ENCODE assay signal across 12 cellular contexts in the genomic region with DNA sequence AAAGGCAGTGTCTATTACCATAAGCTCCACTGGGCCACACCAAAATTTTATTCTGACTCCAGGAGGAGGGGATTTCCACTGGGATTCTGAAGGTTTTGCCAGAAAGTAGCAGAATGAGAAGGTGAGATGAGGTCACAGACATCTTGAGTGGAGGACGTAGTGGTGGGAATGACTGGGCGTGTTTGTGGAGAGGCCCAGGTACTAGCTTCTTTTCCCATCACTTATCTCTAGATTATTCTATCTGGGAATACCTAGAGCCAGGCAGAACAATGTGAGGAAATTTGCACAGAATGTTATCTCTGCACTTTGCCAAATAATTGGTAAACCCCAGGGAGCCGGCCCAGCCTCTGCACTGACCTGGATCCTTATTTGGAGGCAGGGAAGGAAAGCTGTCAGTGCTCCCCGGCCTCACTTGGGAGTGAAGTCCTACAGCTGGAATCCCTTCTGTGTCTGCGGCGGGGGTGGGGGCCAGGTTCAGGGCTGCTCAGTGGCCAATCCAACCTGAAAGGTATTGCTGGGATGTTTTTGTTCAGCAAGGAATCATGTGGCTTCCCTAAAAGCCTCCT.
"Had no signal": no experiment of that assay in that cellular context is flagged by ENCODE, and none has a peak within 500 bp of the region (broad histone marks: within the 10 kb centered on the region; RNA-seq: fewer than 3 reads in every experiment).

No MANE protein-coding gene starts in this region.

- ATAC-seq: activated CD4-positive, alpha-beta T cell treated with anti-CD3 and anti-CD28 coated beads for 36 hours; activated T-cell treated with anti-CD3 and anti-CD28 coated beads, Interleukin-2, amount 50 U/mL, for 4 hours; stimulated activated naive B cell treated with anti-CD40 and anti-IgM and Interleukin-4, amounts not matched to agents 10 μg/mL and 1 μg/mL and 100 μg/mL, for 72 hours had no signal

- H3K36me3 ChIP-seq: cardiac muscle cell, transverse colon had no signal

- H3K27ac Mint-ChIP-seq: activated CD4-positive, alpha-beta memory T cell treated with anti-CD3 and anti-CD28 coated beads for 36 hours; activated CD4-positive, alpha-beta T cell treated with anti-CD3 and anti-CD28 coated beads for 36 hours; nephron progenitor cell; stimulated activated naive B cell treated with anti-CD40 and anti-IgM and Interleukin-4, amounts not matched to agents 10 μg/mL and 1 μg/mL and 100 μg/mL, for 72 hours had no signal

- H3K4me3 ChIP-seq: cardiac muscle cell, transverse colon had no signal

- H3K9me3 Mint-ChIP-seq: activated CD4-positive, alpha-beta memory T cell treated with anti-CD3 and anti-CD28 coated beads for 36 hours had no signal

- H3K4me3 Mint-ChIP-seq: activated CD4-positive, alpha-beta memory T cell treated with anti-CD3 and anti-CD28 coated beads for 36 hours; activated CD4-positive, alpha-beta T cell treated with anti-CD3 and anti-CD28 coated beads for 36 hours; activated T-cell treated with anti-CD3 and anti-CD28 coated beads, Interleukin-2, amount 50 U/mL, for 4 hours; nephron progenitor cell; stimulated activated naive B cell treated with anti-CD40 and anti-IgM and Interleukin-4, amounts not matched to agents 10 μg/mL and 1 μg/mL and 100 μg/mL, for 72 hours had no signal

- H3K36me3 Mint-ChIP-seq: activated CD4-positive, alpha-beta memory T cell treated with anti-CD3 and anti-CD28 coated beads for 36 hours; stimulated activated naive B cell treated with anti-CD40 and anti-IgM and Interleukin-4, amounts not matched to agents 10 μg/mL and 1 μg/mL and 100 μg/mL, for 72 hours had no signal

- H3K4me1 Mint-ChIP-seq: activated CD4-positive, alpha-beta T cell treated with anti-CD3 and anti-CD28 coated beads for 36 hours; stimulated activated naive B cell treated with anti-CD40 and anti-IgM and Interleukin-4, amounts not matched to agents 10 μg/mL and 1 μg/mL and 100 μg/mL, for 72 hours had no signal

- DNase-seq: activated CD4-positive, alpha-beta memory T cell treated with anti-CD3 and anti-CD28 coated beads for 36 hours; activated CD4-positive, alpha-beta T cell treated with anti-CD3 and anti-CD28 coated beads for 36 hours; activated effector memory CD4-positive, alpha-beta T cell treated with Interleukin-2 at 50 U/mL for 16 hours; activated naive CD4-positive, alpha-beta T cell treated with anti-CD3 and anti-CD28 coated beads, Interleukin-2, amount 50 U/mL, for 16 hours; activated T-cell treated with anti-CD3 and anti-CD28 coated beads, Interleukin-2, amount 50 U/mL, for 4 hours; foreskin melanocyte; nephron progenitor cell; stimulated activated CD4-positive, alpha-beta T cell treated with anti-CD3 and anti-CD28 coated beads, Interleukin-12 subunit alpha, Interleukin-12 subunit beta, amount 100 ng/mL, for 4 hours; stimulated activated naive B cell treated with anti-CD40 and anti-IgM and Interleukin-4, amounts not matched to agents 10 μg/mL and 1 μg/mL and 100 μg/mL, for 72 hours; transverse colon had no signal

- H3K27ac ChIP-seq: cardiac muscle cell, transverse colon, VCaP had no signal

- H3K4me1 ChIP-seq: transverse colon had no signal

- H3K27me3 ChIP-seq: cardiac muscle cell had no signal

- H3K9me3 ChIP-seq: transverse colon had no signal
